ENCODE assay signal across 1 cellular context in the genomic region with DNA sequence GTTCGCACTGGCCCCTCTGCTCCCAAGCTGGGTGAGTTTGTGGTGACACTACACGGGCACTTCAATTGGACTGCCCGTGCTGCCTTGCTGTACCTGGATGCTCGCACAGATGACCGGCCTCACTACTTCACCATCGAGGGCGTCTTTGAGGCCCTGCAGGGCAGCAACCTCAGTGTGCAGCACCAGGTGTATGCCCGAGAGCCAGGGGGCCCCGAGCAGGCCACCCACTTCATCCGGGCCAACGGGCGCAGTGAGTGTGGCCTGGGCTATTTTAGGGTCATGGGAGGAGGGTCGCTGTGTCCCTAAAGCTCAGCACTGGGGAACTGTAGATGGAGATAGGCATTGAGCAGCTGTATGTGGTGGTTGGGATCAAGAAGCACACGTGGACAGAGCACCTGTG.
TF ChIP-seq lines count a peak whose summit lies in the region.

No MANE protein-coding gene starts in this region.

TF ChIP-seq in endothelial cell of umbilical vein, 7 proteins besides CTCF, POLR2A, EP300 and RAD21:
- TF ChIP-seq EZH2 (IDR thresholded peaks at IDR 0.05; ENCODE audit: borderline replicate concordance, low read depth, low read length, severe bottlenecking), result no peak
- TF ChIP-seq GATA2 (IDR thresholded peaks at IDR 0.05; ENCODE audit: insufficient read depth, insufficient read length, low read depth, low read length), result no peak
- TF ChIP-seq, protein P1, sequence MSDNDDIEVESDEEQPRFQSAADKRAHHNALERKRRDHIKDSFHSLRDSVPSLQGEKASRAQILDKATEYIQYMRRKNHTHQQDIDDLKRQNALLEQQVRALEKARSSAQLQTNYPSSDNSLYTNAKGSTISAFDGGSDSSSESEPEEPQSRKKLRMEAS (IDR thresholded peaks at IDR 0.05; ENCODE audit: insufficient read depth, insufficient read length), result no peak
- no peak for TF ChIP-seq FOS (IDR thresholded peaks at IDR 0.05; ENCODE audit: borderline replicate concordance, insufficient read depth, low read length)
